Comparison of ENCODE assay signal across 8 cellular contexts in genomic region chr7:23469150-23469960, GRCh38. TPM values are rescaled to one million over a fixed set of nuclear protein-coding genes. Genes with fewer than 3 reads are reported as not detected.
A peak's percentile ranks its signal among the peaks of the same experiment; 100 is the strongest.
DNase-seq lines count a peak whose midpoint lies in the region; ATAC-seq, FAIRE-seq and TF ChIP-seq lines count a peak whose summit lies in the region.

No MANE protein-coding gene starts in this region.

- TF ChIP-seq EP300 in K562 (IDR thresholded peaks at IDR 0.05; ENCODE audit: low read length): no peak
- no peak for TF ChIP-seq EP300 in tibial nerve (IDR thresholded peaks at IDR 0.05)

- TF ChIP-seq CTCF in A673 (conservative IDR thresholded peaks at IDR 0.05; ENCODE audit: low read depth, low read length) (no peak), GM13976 (IDR thresholded peaks at IDR 0.05; ENCODE audit: borderline replicate concordance, control extremely low read depth, extremely low read depth, insufficient read depth, missing control alignments) (no peak), PC-3 (conservative IDR thresholded peaks at IDR 0.05; ENCODE audit: low read depth, low read length) (no peak), K562 (IDR thresholded peaks at IDR 0.05 in 2 of 3, conservative IDR thresholded peaks at IDR 0.05 in 1 of 3; ENCODE audit: insufficient read depth in 2 of 3, low read depth in 1 of 3, low read length in 3 of 3) (peak in 1 of 3 experiments; percentile 22; a peak in 1 of 6 replicates), tibial nerve (IDR thresholded peaks at IDR 0.05) (no peak)

- DNase-seq in A673 (ENCODE audit: low spot score) (peak; percentile 50), GM13976 (ENCODE audit: low spot score) (peak; percentile 60), PC-3 (no peak), K562 (ENCODE audit: extremely low read depth in 1 of 4, low spot score in 3 of 4) (peak; percentile 59 to 77 (median 72)), left lobe of liver (ENCODE audit: low spot score) (no peak), tibial nerve (ENCODE audit: low spot score in 2 of 2) (no peak), NCI-H2171 (lab: John Stamatoyannopoulos, UW) (no peak)

- H3K9me2 ChIP-seq in PC-3 (replicated peaks; ENCODE audit: low read length): no peaks in the 10 kb centered on the region

- peaks cover 26% of the 10 kb centered on the region for H3K4me1 ChIP-seq in A673 (ENCODE audit: insufficient read depth, low read length, poor library complexity, severe bottlenecking)
- H3K4me1 ChIP-seq in PC-3 (ENCODE audit: insufficient read depth, low read length): peaks cover 48% of the 10 kb centered on the region
- peaks cover 11 to 37% of the 10 kb centered on the region in 2 experiments; a peak in 4 of 5 replicates for H3K4me1 ChIP-seq in K562 (replicated peaks in 1 of 2; ENCODE audit: control insufficient read depth in 2 of 2, insufficient read depth in 2 of 2, low read length in 2 of 2)
- peaks cover 0 to 56% (median 39%) of the 10 kb centered on the region in 4 donors for H3K4me1 ChIP-seq in tibial nerve

- H3K79me2 ChIP-seq in PC-3 (ENCODE audit: low read length): peaks cover 57% of the 10 kb centered on the region
- H3K79me2 ChIP-seq in K562 (ENCODE audit: control insufficient read depth, insufficient read depth, low read length): peaks cover 87% of the 10 kb centered on the region

- H2AFZ ChIP-seq in PC-3 (ENCODE audit: low read length) (no peak overlapping the region), K562 (ENCODE audit: low read depth, low read length) (peak overlapping the region; percentile 43)

- H3K4me3 ChIP-seq in A673 (ENCODE audit: low read depth, low read length, poor library complexity, severe bottlenecking) (peak overlapping the region; percentile 91), PC-3 (ENCODE audit: low read length) (peak overlapping the region; percentile 73), K562 (peak overlapping the region; percentile 66), tibial nerve (peak overlapping the region; percentile 22 to 55 (median 29))

- ATAC-seq in PC-3: no peak
- peak; percentile 0; the same call in 2 of the 3 replicates for ATAC-seq in K562
- ATAC-seq in left lobe of liver: peak; percentile 22
- no peak for ATAC-seq in HG03139 (IDR thresholded peaks at IDR 0.05; ENCODE audit: unreplicated experiment)

- H3K4me2 ChIP-seq in PC-3 (ENCODE audit: low read length) (peak overlapping the region; percentile 84), K562 (ENCODE audit: insufficient read depth, low read length) (peak overlapping the region; percentile 92)

- in situ Hi-C loops in GM13976 (cut with MboI; ENCODE audit: low sequenced_read_pairs, unreplicated experiment) (no loop called here), K562 (cut with MboI) (no loop called here)

- CTCF ChIA-PET in A673 (lab: Charles Lee): no interaction called here
- CTCF ChIA-PET in PC-3 (lab: Charles Lee): no interaction called here
- CTCF ChIA-PET in K562 (lab: Yijun Ruan, JAX; ENCODE audit: low intra/inter-chr PET ratio): interaction anchor here (0.7 kb wide), 1 partner anchor 192 kb away, joined by 3 read pairs; no protein-coding TSS in a partner anchor

- H3K27ac ChIP-seq in A673 (ENCODE audit: low read depth, low read length, poor library complexity, severe bottlenecking) (peak overlapping the region; percentile 97), PC-3 (ENCODE audit: low read length) (peak overlapping the region; percentile 79; the same call in 1 of the 2 replicates), K562 (ENCODE audit: extremely low read depth, low read depth, low read length) (peak overlapping the region; percentile 93), tibial nerve (peak overlapping the region in 1 of 4 donors; percentile 46)

- no peaks in the 10 kb centered on the region for H3F3A ChIP-seq in PC-3 (ENCODE audit: low read length, unreplicated experiment)

- TF ChIP-seq RAD21 in K562 (CRISPR knock-in tag; conservative IDR thresholded peaks at IDR 0.05 in 1 of 2, IDR thresholded peaks at IDR 0.05 in 1 of 2): no peak

- intact Hi-C loops in A673 (cut with micrococcal nuclease; ENCODE audit: unreplicated experiment) (no loop called here), PC-3 (cut with micrococcal nuclease) (no loop called here), K562 (cut with micrococcal nuclease) (no loop called here)

- BruUV-seq in A673 (replicated peaks; lab: Mats Ljungman, UMichigan) (no TSS peak), PC-3 (replicated peaks; lab: Mats Ljungman, UMichigan) (no TSS peak), K562 (replicated peaks; lab: Mats Ljungman, UMichigan) (no TSS peak)

- peak overlapping the region; percentile 79 for H3K9ac ChIP-seq in PC-3 (ENCODE audit: low read length)
- H3K9ac ChIP-seq in K562 (ENCODE audit: insufficient read depth in 1 of 2, low read depth in 2 of 2, low read length in 2 of 2): peak overlapping the region; percentile 92 to 98

- FAIRE-seq in K562 (lab: Jason Lieb, UNC): no peak

- no peaks in the 10 kb centered on the region for H3K9me3 ChIP-seq in A673 (ENCODE audit: low read depth, low read length, poor library complexity, severe bottlenecking)
- H3K9me3 ChIP-seq in PC-3 (ENCODE audit: low read length): no peaks in the 10 kb centered on the region
- no peaks in the 10 kb centered on the region for H3K9me3 ChIP-seq in K562 (replicated peaks; ENCODE audit: control insufficient read depth, insufficient read depth, low read depth, low read length)
- H3K9me3 ChIP-seq in tibial nerve: no peaks in the 10 kb centered on the region

- H3K27me3 ChIP-seq in A673 (replicated peaks; ENCODE audit: insufficient read depth, low read depth, low read length, poor library complexity) (no peaks in the 10 kb centered on the region), PC-3 (ENCODE audit: low read length) (0 out of 2 replicates have a peak, but pooled peaks cover 2% of the 10 kb centered on the region), K562 (ENCODE audit: control insufficient read depth in 2 of 2, insufficient read depth in 2 of 2, low read length in 2 of 2) (no peaks in the 10 kb centered on the region), tibial nerve (peaks cover 17 to 98% of the 10 kb centered on the region in 2 donors)

- POLR2A ChIA-PET in A673 (lab: Charles Lee; ENCODE audit: low non-redundant PET) (interaction anchor here (0.5 kb wide), 1 partner anchor 1394 kb away, joined by 3 read pairs; no protein-coding TSS in a partner anchor), PC-3 (lab: Charles Lee; ENCODE audit: unreplicated experiment) (interaction anchor here (0.5 kb wide), 1 partner anchor 236 kb away, joined by 3 read pairs; no protein-coding TSS in a partner anchor), K562 (lab: Yijun Ruan, JAX) (interaction anchor here (0.9 to 2.6 kb wide), 4 partner anchors 11 to 285 kb away, joined by 3 to 12 read pairs (median 4); partner anchors contain the start of gene MALSU1)

- TF ChIP-seq POLR2A in K562 (conservative IDR thresholded peaks at IDR 0.05) (peak; percentile 58; the same call in 1 of the 2 replicates), tibial nerve (IDR thresholded peaks at IDR 0.05) (no peak)

- WGBS in K562 (ENCODE audit: insufficient coverage, low coverage, missing lambda C conversion rate): under 1% methylated on average over 34 of the region's 91 CpGs
- WGBS in tibial nerve, 2 donors: 0 to 3% methylated on average over 3 to 55 of the region's 91 CpGs

- H4K20me1 ChIP-seq in PC-3 (ENCODE audit: low read length) (no peaks in the 10 kb centered on the region), K562 (replicated peaks; ENCODE audit: control insufficient read depth, insufficient read depth, low read length) (no peaks in the 10 kb centered on the region; the same call in 1 of the 2 replicates)

- H3K9me1 ChIP-seq in K562 (ENCODE audit: control insufficient read depth, insufficient read depth, low read length): no peaks in the 10 kb centered on the region

- no peaks in the 10 kb centered on the region for H3K36me3 ChIP-seq in A673 (ENCODE audit: insufficient read depth, low read length, poor library complexity, severe bottlenecking)
- no peaks in the 10 kb centered on the region for H3K36me3 ChIP-seq in PC-3 (ENCODE audit: low read depth, low read length)
- H3K36me3 ChIP-seq in K562 (ENCODE audit: control insufficient read depth, insufficient read depth, low read length): peaks cover 17% of the 10 kb centered on the region
- no peaks in the 10 kb centered on the region for H3K36me3 ChIP-seq in tibial nerve

TF ChIP-seq in K562, 482 proteins besides CTCF, POLR2A, EP300 and RAD21 (continues in another document):
- peak; percentile 54; the same call in 1 of the 2 replicates for TF ChIP-seq ZBTB1 (CRISPR knock-in tag; IDR thresholded peaks at IDR 0.05; ENCODE audit: borderline replicate concordance, low read depth)
- 0 out of 2 replicates have a peak, but pooled peaks have one; percentile 24 for TF ChIP-seq ZNF324 (CRISPR knock-in tag; IDR thresholded peaks at IDR 0.05)
- TF ChIP-seq YY1 (IDR thresholded peaks at IDR 0.05; ENCODE audit: borderline replicate concordance in 1 of 3, control insufficient read depth in 1 of 3, extremely low read depth in 1 of 3, insufficient read depth in 3 of 3, insufficient read length in 1 of 3, insufficient replicate concordance in 2 of 3, low read depth in 1 of 3, low read length in 2 of 3): peak in 1 of 3 experiments; percentile 23
- TF ChIP-seq KLF13 (tag; IDR thresholded peaks at IDR 0.05; ENCODE audit: borderline replicate concordance, low read depth): 0 out of 2 replicates have a peak, but pooled peaks have one; percentile 10

RNA-seq across cellular contexts. Expression of gene IGF2BP3, which starts 0.9 kb away (rescaled TPM):
- total RNA-seq in A673 (2021) (75.3 and 85.4 TPM in 2 replicates), PC-3 (2014; rRNA removed) (8.9 and 11.7 TPM in 2 replicates), K562 (2014; rRNA removed) (46.0 and 49.5 TPM in 2 replicates), K562 (2014; rRNA removed; fragmentation: Illumina TruSeq; extraction: Trizol) (79.0 and 82.8 TPM in 2 replicates), K562 (2015; rRNA removed; fragmentation: Illumina TruSeq; extraction: Trizol) (62.9 and 71.4 TPM in 2 replicates), K562 (2021) (61.2 and 62.9 TPM in 2 replicates), left lobe of liver (0.78 TPM), tibial nerve (under 1 TPM in 3 of 4 donors, not detected in 1; 0.21 to 0.90 (median 0.59) TPM)
- total RNA-seq in K562 (2011; cell fraction: chromatin; rRNA removed; ENCODE audit: low replicate concordance): 95.3 and 272 TPM in 2 replicates
- 53.0 and 62.1 TPM in 2 replicates for total RNA-seq in K562 (2011; cell fraction: nucleolus; rRNA removed)
- 111 and 181 TPM in 2 replicates for total RNA-seq in K562 (2011; cell fraction: nucleoplasm; rRNA removed)
- polyA plus RNA-seq in K562 (2011; rRNA removed) (53.2 and 61.4 TPM in 2 replicates), K562 (2014; fragmentation: Illumina TruSeq; extraction: Trizol) (67.9 and 88.1 TPM in 2 replicates), K562 (2014; fragmentation: Nextera tagmentation; extraction: Ambion mirVana) (1 to 10 TPM; 8.4 to 8.5 TPM), K562 (2014; rRNA removed) (45.3 and 55.8 TPM in 2 replicates)
- polyA plus RNA-seq in K562 (2011; cell fraction: cytosol; rRNA removed): 34.6 and 39.6 TPM in 2 replicates
- 46.4 and 48.8 TPM in 2 replicates for polyA plus RNA-seq in K562 (2011; cell fraction: nucleus; rRNA removed)
- polyA plus RNA-seq in K562 (2012): 38.8 and 43.7 TPM in 2 replicates
- 92.7 and 97.6 TPM in 2 replicates for polyA minus RNA-seq in K562 (2011; rRNA and poly(A)+ RNA removed)
- 46.0 and 65.1 TPM in 2 replicates for polyA minus RNA-seq in K562 (2011; cell fraction: cytosol; rRNA and poly(A)+ RNA removed)
- 38.0 and 61.4 TPM in 2 replicates for polyA minus RNA-seq in K562 (2011; cell fraction: nucleus; rRNA and poly(A)+ RNA removed)

Comparison
In these comparisons a context has a peak if more than half of its experiments do, and no peak if none do; other contexts are left out.
1. DNase-seq: peak in A673 (single experiment), GM13976 (single experiment) and K562 (4 of 4); none in PC-3 (single experiment), left lobe of liver (single experiment), tibial nerve (0 of 2) and NCI-H2171 (single experiment).
2. H3K4me3 ChIP-seq: peak in every context shown above with its lines; median percentile 91 in A673; 73 in PC-3; 66 in K562; 29 in tibial nerve.
3. ATAC-seq: peak in K562 (single experiment) and left lobe of liver (single experiment); none in PC-3 (single experiment) and HG03139 (single experiment).